26 cellular contexts compared by ENCODE assay signal in the genomic region with DNA sequence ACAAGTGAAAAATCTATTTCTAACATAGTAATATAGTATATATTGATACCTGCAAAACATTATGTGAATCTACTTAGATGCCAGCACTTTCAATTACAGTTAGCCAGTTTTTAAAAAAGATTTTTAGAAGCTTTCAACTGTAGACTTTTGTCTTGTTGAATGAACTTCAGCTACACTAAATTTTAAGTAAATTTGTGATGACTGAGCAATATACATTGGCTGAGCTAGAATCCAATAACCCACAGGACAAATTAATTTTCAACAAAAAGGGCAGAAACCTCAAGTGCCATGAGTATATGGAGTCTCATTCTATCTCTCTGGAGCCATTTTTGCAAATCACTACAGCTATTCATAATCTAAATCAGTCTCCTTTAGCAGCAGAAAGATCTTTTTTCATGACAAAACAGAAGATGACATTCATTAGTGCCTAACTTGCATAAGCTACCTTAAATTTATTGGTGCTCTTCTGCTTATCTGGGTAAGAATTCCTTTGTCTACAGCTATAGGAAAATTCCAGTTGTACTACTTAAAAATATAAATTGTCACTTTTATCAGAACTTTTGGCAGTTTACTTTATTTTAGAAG.
"Had no signal": no experiment of that assay in that cellular context is flagged by ENCODE, and none has a peak within 500 bp of the region (broad histone marks: within the 10 kb centered on the region; RNA-seq: fewer than 3 reads in every experiment).

No MANE protein-coding gene starts in this region.

- H3K4me3 ChIP-seq: coronary artery, dorsolateral prefrontal cortex, esophagus squamous epithelium, gastrocnemius medialis, heart right ventricle, left lung, lower lobe of right lung, mucosa of descending colon had no signal

- H3K9me3 ChIP-seq: esophagus squamous epithelium, gastrocnemius medialis, mucosa of descending colon had no signal

- H3K4me1 ChIP-seq: gastrocnemius medialis, heart right ventricle, left lung, lower lobe of right lung had no signal

- DNase-seq: dermis blood vessel endothelial cell; dorsolateral prefrontal cortex; effector CD4-positive, alpha-beta T cell; effector memory CD4-positive, alpha-beta T cell; erythroblast; esophagus squamous epithelium; foreskin fibroblast; foreskin melanocyte; gastrocnemius medialis; glutamatergic neuron; head of caudate nucleus; heart right ventricle; hippocampal formation; left cardiac atrium; left lung; left ventricle myocardium superior; lower lobe of right lung; mesenchymal stem cell; mucosa of descending colon; naive B cell had no signal

- ATAC-seq: esophagus mucosa, gastrocnemius medialis, heart right ventricle, left cardiac atrium, left lung, left ventricle myocardium superior, lower lobe of right lung, mucosa of descending colon had no signal

- H3K27me3 ChIP-seq: gastrocnemius medialis had no signal

- H3K27ac ChIP-seq: coronary artery, dorsolateral prefrontal cortex, epithelial cell of prostate, esophagus squamous epithelium, gastrocnemius medialis, heart right ventricle, left lung, lower lobe of right lung had no signal

- FAIRE-seq: colon, islet of Langerhans, keratinocyte had no signal

- H3K36me3 ChIP-seq: esophagus squamous epithelium, gastrocnemius medialis, heart right ventricle, left lung, lower lobe of right lung had no signal
